8 cellular contexts compared by ENCODE assay signal in genomic region chr6:100078509-100078908, GRCh38.
DNase-seq lines count a peak whose midpoint lies in the region; ATAC-seq and TF ChIP-seq lines count a peak whose summit lies in the region.

No MANE protein-coding gene starts in this region.

- POLR2A ChIA-PET in CD8-positive, alpha-beta memory T cell (lab: Charles Lee): no interaction called here

- peaks cover 0 to 2% (median 0%) of the 10 kb centered on the region in 5 donors for H3K9me3 Mint-ChIP-seq in CD8-positive, alpha-beta memory T cell

- TF ChIP-seq POLR2A in vagina (IDR thresholded peaks at IDR 0.05) (no peak), ovary (IDR thresholded peaks at IDR 0.05) (no peak)

- H3K27ac Mint-ChIP-seq in CD8-positive, alpha-beta memory T cell: no peak overlapping the region

- H3K9me3 ChIP-seq in BE2C (no peaks in the 10 kb centered on the region), RWPE2 (ENCODE audit: severe bottlenecking) (no peaks in the 10 kb centered on the region), vagina (no peaks in the 10 kb centered on the region), ovary (no peaks in the 10 kb centered on the region)
- no peaks in the 10 kb centered on the region for H3K9me3 ChIP-seq in CD8-positive, alpha-beta memory T cell (ENCODE audit: low read length)

- TF ChIP-seq CTCF in BE2C (IDR thresholded peaks at IDR 0.05; ENCODE audit: low read depth, low read length) (peak; percentile 63), RWPE2 (IDR thresholded peaks at IDR 0.05; ENCODE audit: poor library complexity, severe bottlenecking) (peak; percentile 46), vagina (IDR thresholded peaks at IDR 0.05) (no peak), ovary (IDR thresholded peaks at IDR 0.05) (no peak)

- CTCF ChIA-PET in CD8-positive, alpha-beta memory T cell (lab: Charles Lee): no interaction called here

- H3K4me3 ChIP-seq in BE2C (ENCODE audit: low read depth, low read length): no peak overlapping the region
- no peak overlapping the region for H3K4me3 ChIP-seq in RWPE2 (ENCODE audit: severe bottlenecking)
- no peak overlapping the region for H3K4me3 ChIP-seq in vagina
- H3K4me3 ChIP-seq in CD8-positive, alpha-beta memory T cell (ENCODE audit: low read length): no peak overlapping the region
- no peak overlapping the region for H3K4me3 ChIP-seq in ovary

- H3K4me3 Mint-ChIP-seq in CD8-positive, alpha-beta memory T cell: no peak overlapping the region

- H3K27ac ChIP-seq in RWPE2 (ENCODE audit: poor library complexity, severe bottlenecking) (no peak overlapping the region), vagina (no peak overlapping the region), ovary (no peak overlapping the region)
- no peak overlapping the region for H3K27ac ChIP-seq in CD8-positive, alpha-beta memory T cell (ENCODE audit: low read depth, low read length)

- no peaks in the 10 kb centered on the region for H3K36me3 Mint-ChIP-seq in CD8-positive, alpha-beta memory T cell

- H3K27me3 ChIP-seq in BE2C (no peaks in the 10 kb centered on the region), RWPE2 (ENCODE audit: insufficient read depth, poor library complexity, severe bottlenecking) (peaks cover 14% of the 10 kb centered on the region), vagina (no peaks in the 10 kb centered on the region), ovary (no peaks in the 10 kb centered on the region)
- H3K27me3 ChIP-seq in CD8-positive, alpha-beta memory T cell (ENCODE audit: insufficient read depth, low read length, poor library complexity, severe bottlenecking): no peaks in the 10 kb centered on the region

- DNase-seq in BE2C (peak; percentile 29), RWPE2 (ENCODE audit: low spot score) (no peak), iris pigment epithelial cell (ENCODE audit: low read depth) (peak; percentile 9), vagina (ENCODE audit: extremely low spot score in 2 of 2) (no peak), ovary (no peak)
- no peak for DNase-seq in CD8-positive, alpha-beta memory T cell

- ATAC-seq in GM21619 (IDR thresholded peaks at IDR 0.05; ENCODE audit: unreplicated experiment): peak; percentile 60
- peak; percentile 76; the same call in 2 of the 3 replicates for ATAC-seq in RWPE2 (ENCODE audit: low read depth)
- ATAC-seq in GM19452 (IDR thresholded peaks at IDR 0.05; ENCODE audit: unreplicated experiment): no peak

- no peaks in the 10 kb centered on the region for H3K36me3 ChIP-seq in BE2C
- no peaks in the 10 kb centered on the region for H3K36me3 ChIP-seq in RWPE2 (ENCODE audit: low read depth)
- no peaks in the 10 kb centered on the region for H3K36me3 ChIP-seq in vagina
- no peaks in the 10 kb centered on the region for H3K36me3 ChIP-seq in CD8-positive, alpha-beta memory T cell (ENCODE audit: insufficient read depth, low read length)
- no peaks in the 10 kb centered on the region for H3K36me3 ChIP-seq in ovary

- no peak for TF ChIP-seq EP300 in ovary (IDR thresholded peaks at IDR 0.05)

- H3K27me3 Mint-ChIP-seq in CD8-positive, alpha-beta memory T cell: peaks cover 0 to 5% of the 10 kb centered on the region in 2 donors

- intact Hi-C loops in vagina (cut with DNase I) (no loop called here), ovary (cut with DNase I) (no loop called here)

- no peaks in the 10 kb centered on the region for H3K4me1 ChIP-seq in BE2C
- H3K4me1 ChIP-seq in RWPE2 (ENCODE audit: insufficient read depth, poor library complexity, severe bottlenecking): no peaks in the 10 kb centered on the region
- H3K4me1 ChIP-seq in vagina: no peaks in the 10 kb centered on the region
- H3K4me1 ChIP-seq in CD8-positive, alpha-beta memory T cell (ENCODE audit: insufficient read depth, low read length): no peaks in the 10 kb centered on the region
- H3K4me1 ChIP-seq in ovary (ENCODE audit: insufficient read depth): no peaks in the 10 kb centered on the region

- H3K4me1 Mint-ChIP-seq in CD8-positive, alpha-beta memory T cell: no peaks in the 10 kb centered on the region

- WGBS in ovary, 3 donors: 49 to 63% (median 56%) methylated on average over 5 of the region's 5 CpGs

Comparison
In these comparisons a context has a peak if more than half of its experiments do, and no peak if none do; other contexts are left out.
1. DNase-seq: peak in BE2C (single experiment) and iris pigment epithelial cell (single experiment); none in RWPE2 (single experiment), vagina (0 of 2), CD8-positive, alpha-beta memory T cell (0 of 5) and ovary (0 of 5).
2. CTCF ChIP-seq: peak in BE2C (single experiment) and RWPE2 (single experiment); none in vagina (0 of 3) and ovary (0 of 3).